ENCODE assay signal across 1 cellular context in the genomic region with DNA sequence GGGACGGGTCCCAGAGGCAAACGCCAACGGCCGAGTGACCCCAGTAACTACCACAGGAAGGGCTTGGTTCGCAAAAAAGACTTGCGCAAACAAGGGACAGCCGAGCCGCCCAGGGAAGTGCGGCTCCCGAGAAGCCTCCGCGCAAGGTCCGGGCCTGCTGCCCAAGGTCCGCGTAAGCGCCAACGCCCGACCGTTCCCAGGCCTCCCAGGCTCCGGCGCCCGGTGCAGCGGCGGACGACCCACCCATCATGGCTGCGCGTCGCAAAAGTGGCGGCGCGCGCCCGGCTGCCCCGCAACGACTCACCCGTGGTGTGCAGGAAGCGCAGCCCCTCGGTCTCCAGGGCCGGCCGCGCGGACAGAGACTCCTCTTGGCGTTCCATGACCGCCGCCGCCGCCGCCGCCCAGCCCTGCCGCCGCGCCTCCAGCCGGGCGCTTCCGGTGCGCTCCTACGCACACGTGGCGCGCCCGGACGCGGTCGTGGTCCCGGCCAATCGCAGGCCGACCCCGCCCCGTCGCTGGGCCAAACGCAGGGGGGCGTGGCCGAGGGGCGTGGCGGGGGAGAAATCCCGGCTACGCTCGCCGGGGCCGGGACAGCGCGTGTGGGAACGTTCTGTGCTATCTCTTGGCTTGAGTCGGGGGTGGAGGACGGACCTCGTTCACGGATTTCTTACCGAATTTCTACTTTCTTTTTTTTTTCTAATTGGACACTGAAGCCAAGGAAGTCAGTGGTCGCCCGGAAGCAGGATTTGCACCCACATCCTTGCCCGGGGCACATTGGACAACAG.
TF ChIP-seq lines count a peak whose summit lies in the region.

A gene with protein sequence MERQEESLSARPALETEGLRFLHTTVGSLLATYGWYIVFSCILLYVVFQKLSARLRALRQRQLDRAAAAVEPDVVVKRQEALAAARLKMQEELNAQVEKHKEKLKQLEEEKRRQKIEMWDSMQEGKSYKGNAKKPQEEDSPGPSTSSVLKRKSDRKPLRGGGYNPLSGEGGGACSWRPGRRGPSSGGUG (minus strand): TSS at position 448 of the 785 bp plus-strand sequence. CDS start 68 bp downstream, at position 380.

TF ChIP-seq in HepG2, 621 proteins besides CTCF, POLR2A, EP300 and RAD21 (continued from another document and continues in another):
- TF ChIP-seq, protein P1, sequence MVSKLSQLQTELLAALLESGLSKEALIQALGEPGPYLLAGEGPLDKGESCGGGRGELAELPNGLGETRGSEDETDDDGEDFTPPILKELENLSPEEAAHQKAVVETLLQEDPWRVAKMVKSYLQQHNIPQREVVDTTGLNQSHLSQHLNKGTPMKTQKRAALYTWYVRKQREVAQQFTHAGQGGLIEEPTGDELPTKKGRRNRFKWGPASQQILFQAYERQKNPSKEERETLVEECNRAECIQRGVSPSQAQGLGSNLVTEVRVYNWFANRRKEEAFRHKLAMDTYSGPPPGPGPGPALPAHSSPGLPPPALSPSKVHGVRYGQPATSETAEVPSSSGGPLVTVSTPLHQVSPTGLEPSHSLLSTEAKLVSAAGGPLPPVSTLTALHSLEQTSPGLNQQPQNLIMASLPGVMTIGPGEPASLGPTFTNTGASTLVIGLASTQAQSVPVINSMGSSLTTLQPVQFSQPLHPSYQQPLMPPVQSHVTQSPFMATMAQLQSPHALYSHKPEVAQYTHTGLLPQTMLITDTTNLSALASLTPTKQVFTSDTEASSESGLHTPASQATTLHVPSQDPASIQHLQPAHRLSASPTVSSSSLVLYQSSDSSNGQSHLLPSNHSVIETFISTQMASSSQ (IDR thresholded peaks at IDR 0.05; ENCODE audit: low read depth), result no peak
- TF ChIP-seq, protein P1 (CRISPR knock-in tag; IDR thresholded peaks at IDR 0.05; ENCODE audit: borderline replicate concordance), result peak; percentile 49; the same call in 1 of the 2 replicates
- TF ChIP-seq, protein P2, sequence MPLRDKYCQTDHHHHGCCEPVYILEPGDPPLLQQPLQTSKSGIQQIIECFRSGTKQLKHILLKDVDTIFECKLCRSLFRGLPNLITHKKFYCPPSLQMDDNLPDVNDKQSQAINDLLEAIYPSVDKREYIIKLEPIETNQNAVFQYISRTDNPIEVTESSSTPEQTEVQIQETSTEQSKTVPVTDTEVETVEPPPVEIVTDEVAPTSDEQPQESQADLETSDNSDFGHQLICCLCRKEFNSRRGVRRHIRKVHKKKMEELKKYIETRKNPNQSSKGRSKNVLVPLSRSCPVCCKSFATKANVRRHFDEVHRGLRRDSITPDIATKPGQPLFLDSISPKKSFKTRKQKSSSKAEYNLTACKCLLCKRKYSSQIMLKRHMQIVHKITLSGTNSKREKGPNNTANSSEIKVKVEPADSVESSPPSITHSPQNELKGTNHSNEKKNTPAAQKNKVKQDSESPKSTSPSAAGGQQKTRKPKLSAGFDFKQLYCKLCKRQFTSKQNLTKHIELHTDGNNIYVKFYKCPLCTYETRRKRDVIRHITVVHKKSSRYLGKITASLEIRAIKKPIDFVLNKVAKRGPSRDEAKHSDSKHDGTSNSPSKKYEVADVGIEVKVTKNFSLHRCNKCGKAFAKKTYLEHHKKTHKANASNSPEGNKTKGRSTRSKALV (CRISPR knock-in tag; IDR thresholded peaks at IDR 0.05), result 0 out of 2 replicates have a peak, but pooled peaks have one; percentile 70
- TF ChIP-seq FOXA1 (IDR thresholded peaks at IDR 0.05), result no peak
- TF ChIP-seq FOXA1 (CRISPR knock-in tag; IDR thresholded peaks at IDR 0.05), result no peak
- TF ChIP-seq ZNF619 (CRISPR knock-in tag; IDR thresholded peaks at IDR 0.05), result peak; percentile 70; the same call in 1 of the 2 replicates
- TF ChIP-seq, protein P3, sequence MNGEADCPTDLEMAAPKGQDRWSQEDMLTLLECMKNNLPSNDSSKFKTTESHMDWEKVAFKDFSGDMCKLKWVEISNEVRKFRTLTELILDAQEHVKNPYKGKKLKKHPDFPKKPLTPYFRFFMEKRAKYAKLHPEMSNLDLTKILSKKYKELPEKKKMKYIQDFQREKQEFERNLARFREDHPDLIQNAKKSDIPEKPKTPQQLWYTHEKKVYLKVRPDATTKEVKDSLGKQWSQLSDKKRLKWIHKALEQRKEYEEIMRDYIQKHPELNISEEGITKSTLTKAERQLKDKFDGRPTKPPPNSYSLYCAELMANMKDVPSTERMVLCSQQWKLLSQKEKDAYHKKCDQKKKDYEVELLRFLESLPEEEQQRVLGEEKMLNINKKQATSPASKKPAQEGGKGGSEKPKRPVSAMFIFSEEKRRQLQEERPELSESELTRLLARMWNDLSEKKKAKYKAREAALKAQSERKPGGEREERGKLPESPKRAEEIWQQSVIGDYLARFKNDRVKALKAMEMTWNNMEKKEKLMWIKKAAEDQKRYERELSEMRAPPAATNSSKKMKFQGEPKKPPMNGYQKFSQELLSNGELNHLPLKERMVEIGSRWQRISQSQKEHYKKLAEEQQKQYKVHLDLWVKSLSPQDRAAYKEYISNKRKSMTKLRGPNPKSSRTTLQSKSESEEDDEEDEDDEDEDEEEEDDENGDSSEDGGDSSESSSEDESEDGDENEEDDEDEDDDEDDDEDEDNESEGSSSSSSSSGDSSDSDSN (CRISPR knock-in tag; IDR thresholded peaks at IDR 0.05), result peak; percentile 97
- TF ChIP-seq TEAD3 (CRISPR knock-in tag; optimal IDR thresholded peaks at IDR 0.05; ENCODE audit: borderline replicate concordance), result no peak
- no peak for TF ChIP-seq MEF2D (CRISPR knock-in tag; IDR thresholded peaks at IDR 0.05)
- no peak for TF ChIP-seq SP1 (IDR thresholded peaks at IDR 0.05)
- peak; percentile 90 for TF ChIP-seq SP1 (CRISPR knock-in tag; IDR thresholded peaks at IDR 0.05)
- TF ChIP-seq ZNF749 (CRISPR knock-in tag; IDR thresholded peaks at IDR 0.05; ENCODE audit: borderline replicate concordance), result peak; percentile 79; the same call in 1 of the 2 replicates
- peak; percentile 80; the same call in 1 of the 2 replicates for TF ChIP-seq SIN3A (IDR thresholded peaks at IDR 0.05; ENCODE audit: borderline replicate concordance, low read depth, low read length)
- 0 out of 2 replicates have a peak, but pooled peaks have one; percentile 29 for TF ChIP-seq ZNF546 (CRISPR knock-in tag; conservative IDR thresholded peaks at IDR 0.05)
- peak; percentile 85; the same call in 1 of the 2 replicates for TF ChIP-seq PAX8 (CRISPR knock-in tag; IDR thresholded peaks at IDR 0.05; ENCODE audit: borderline replicate concordance)
- TF ChIP-seq ISX (CRISPR knock-in tag; conservative IDR thresholded peaks at IDR 0.05), result peak; percentile 74; the same call in 1 of the 2 replicates
- TF ChIP-seq MEIS1 (CRISPR knock-in tag; IDR thresholded peaks at IDR 0.05; ENCODE audit: borderline replicate concordance), result peak; percentile 68; the same call in 1 of the 2 replicates
- peak; percentile 69 for TF ChIP-seq DMAP1 (CRISPR knock-in tag; IDR thresholded peaks at IDR 0.05)
- TF ChIP-seq SP5 (CRISPR knock-in tag; IDR thresholded peaks at IDR 0.05; ENCODE audit: borderline replicate concordance, low read depth), result peak; percentile 54; the same call in 1 of the 2 replicates
- peak; percentile 81 for TF ChIP-seq BRD4 (CRISPR knock-in tag; IDR thresholded peaks at IDR 0.05)
- TF ChIP-seq, protein P4, sequence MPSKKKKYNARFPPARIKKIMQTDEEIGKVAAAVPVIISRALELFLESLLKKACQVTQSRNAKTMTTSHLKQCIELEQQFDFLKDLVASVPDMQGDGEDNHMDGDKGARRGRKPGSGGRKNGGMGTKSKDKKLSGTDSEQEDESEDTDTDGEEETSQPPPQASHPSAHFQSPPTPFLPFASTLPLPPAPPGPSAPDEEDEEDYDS (CRISPR knock-in tag; IDR thresholded peaks at IDR 0.05), result peak; percentile 78; the same call in 1 of the 2 replicates
- TF ChIP-seq SRY (CRISPR knock-in tag; IDR thresholded peaks at IDR 0.05), result peak; percentile 77; the same call in 1 of the 2 replicates
- TF ChIP-seq, protein P5, sequence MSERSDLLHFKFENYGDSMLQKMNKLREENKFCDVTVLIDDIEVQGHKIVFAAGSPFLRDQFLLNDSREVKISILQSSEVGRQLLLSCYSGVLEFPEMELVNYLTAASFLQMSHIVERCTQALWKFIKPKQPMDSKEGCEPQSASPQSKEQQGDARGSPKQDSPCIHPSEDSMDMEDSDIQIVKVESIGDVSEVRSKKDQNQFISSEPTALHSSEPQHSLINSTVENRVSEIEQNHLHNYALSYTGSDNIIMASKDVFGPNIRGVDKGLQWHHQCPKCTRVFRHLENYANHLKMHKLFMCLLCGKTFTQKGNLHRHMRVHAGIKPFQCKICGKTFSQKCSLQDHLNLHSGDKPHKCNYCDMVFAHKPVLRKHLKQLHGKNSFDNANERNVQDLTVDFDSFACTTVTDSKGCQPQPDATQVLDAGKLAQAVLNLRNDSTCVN (CRISPR knock-in tag; IDR thresholded peaks at IDR 0.05; ENCODE audit: borderline replicate concordance), result no peak
- 0 out of 2 replicates have a peak, but pooled peaks have one; percentile 49 for TF ChIP-seq FOXM1 (CRISPR knock-in tag; IDR thresholded peaks at IDR 0.05)
- TF ChIP-seq ZNF230 (CRISPR knock-in tag; IDR thresholded peaks at IDR 0.05), result 0 out of 2 replicates have a peak, but pooled peaks have one; percentile 77
- no peak for TF ChIP-seq ZKSCAN8 (CRISPR knock-in tag; IDR thresholded peaks at IDR 0.05; ENCODE audit: borderline replicate concordance)
- peak; percentile 57; the same call in 1 of the 2 replicates for TF ChIP-seq KMT2B (CRISPR knock-in tag; IDR thresholded peaks at IDR 0.05)
- peak; percentile 80; the same call in 1 of the 2 replicates for TF ChIP-seq TOPORS (CRISPR knock-in tag; IDR thresholded peaks at IDR 0.05)
- TF ChIP-seq, protein P6, sequence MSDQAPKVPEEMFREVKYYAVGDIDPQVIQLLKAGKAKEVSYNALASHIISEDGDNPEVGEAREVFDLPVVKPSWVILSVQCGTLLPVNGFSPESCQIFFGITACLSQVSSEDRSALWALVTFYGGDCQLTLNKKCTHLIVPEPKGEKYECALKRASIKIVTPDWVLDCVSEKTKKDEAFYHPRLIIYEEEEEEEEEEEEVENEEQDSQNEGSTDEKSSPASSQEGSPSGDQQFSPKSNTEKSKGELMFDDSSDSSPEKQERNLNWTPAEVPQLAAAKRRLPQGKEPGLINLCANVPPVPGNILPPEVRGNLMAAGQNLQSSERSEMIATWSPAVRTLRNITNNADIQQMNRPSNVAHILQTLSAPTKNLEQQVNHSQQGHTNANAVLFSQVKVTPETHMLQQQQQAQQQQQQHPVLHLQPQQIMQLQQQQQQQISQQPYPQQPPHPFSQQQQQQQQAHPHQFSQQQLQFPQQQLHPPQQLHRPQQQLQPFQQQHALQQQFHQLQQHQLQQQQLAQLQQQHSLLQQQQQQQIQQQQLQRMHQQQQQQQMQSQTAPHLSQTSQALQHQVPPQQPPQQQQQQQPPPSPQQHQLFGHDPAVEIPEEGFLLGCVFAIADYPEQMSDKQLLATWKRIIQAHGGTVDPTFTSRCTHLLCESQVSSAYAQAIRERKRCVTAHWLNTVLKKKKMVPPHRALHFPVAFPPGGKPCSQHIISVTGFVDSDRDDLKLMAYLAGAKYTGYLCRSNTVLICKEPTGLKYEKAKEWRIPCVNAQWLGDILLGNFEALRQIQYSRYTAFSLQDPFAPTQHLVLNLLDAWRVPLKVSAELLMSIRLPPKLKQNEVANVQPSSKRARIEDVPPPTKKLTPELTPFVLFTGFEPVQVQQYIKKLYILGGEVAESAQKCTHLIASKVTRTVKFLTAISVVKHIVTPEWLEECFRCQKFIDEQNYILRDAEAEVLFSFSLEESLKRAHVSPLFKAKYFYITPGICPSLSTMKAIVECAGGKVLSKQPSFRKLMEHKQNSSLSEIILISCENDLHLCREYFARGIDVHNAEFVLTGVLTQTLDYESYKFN (CRISPR knock-in tag; conservative IDR thresholded peaks at IDR 0.05), result no peak; the same call in 1 of the 2 replicates
- TF ChIP-seq MBD4 (IDR thresholded peaks at IDR 0.05; ENCODE audit: borderline replicate concordance, low read length), result no peak
- peak; percentile 77 for TF ChIP-seq GATAD1 (CRISPR knock-in tag; IDR thresholded peaks at IDR 0.05)
- TF ChIP-seq ZNF724P (CRISPR knock-in tag; IDR thresholded peaks at IDR 0.05; ENCODE audit: borderline replicate concordance), result 0 out of 2 replicates have a peak, but pooled peaks have one; percentile 36
- TF ChIP-seq, protein P7, sequence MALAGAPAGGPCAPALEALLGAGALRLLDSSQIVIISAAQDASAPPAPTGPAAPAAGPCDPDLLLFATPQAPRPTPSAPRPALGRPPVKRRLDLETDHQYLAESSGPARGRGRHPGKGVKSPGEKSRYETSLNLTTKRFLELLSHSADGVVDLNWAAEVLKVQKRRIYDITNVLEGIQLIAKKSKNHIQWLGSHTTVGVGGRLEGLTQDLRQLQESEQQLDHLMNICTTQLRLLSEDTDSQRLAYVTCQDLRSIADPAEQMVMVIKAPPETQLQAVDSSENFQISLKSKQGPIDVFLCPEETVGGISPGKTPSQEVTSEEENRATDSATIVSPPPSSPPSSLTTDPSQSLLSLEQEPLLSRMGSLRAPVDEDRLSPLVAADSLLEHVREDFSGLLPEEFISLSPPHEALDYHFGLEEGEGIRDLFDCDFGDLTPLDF (CRISPR knock-in tag; IDR thresholded peaks at IDR 0.05), result peak; percentile 5; the same call in 1 of the 2 replicates
